ENCODE assay signal across 13 cellular contexts in genomic region chr13:79141082-79141481, GRCh38.
"Had no signal": no experiment of that assay in that cellular context is flagged by ENCODE, and none has a peak within 500 bp of the region (broad histone marks: within the 10 kb centered on the region; RNA-seq: fewer than 3 reads in every experiment).

No MANE protein-coding gene starts in this region.

- H3K4me3 ChIP-seq: body of pancreas, hepatocyte, right atrium auricular region, tibial nerve had no signal

- H3K4me1 ChIP-seq: body of pancreas, right atrium auricular region, tibial nerve had no signal

- H3K36me3 Mint-ChIP-seq: activated CD4-positive, alpha-beta memory T cell treated with anti-CD3 and anti-CD28 coated beads for 36 hours; activated CD8-positive, alpha-beta memory T cell treated with anti-CD3 and anti-CD28 coated beads, Interleukin-2, amount 10 ng/mL, durations not matched to agents 7 days and 5 days; memory B cell had no signal

- H3K9me3 Mint-ChIP-seq: activated B cell treated with CpG ODN at 0.5 μM for 24 hours; activated CD4-positive, alpha-beta memory T cell treated with anti-CD3 and anti-CD28 coated beads for 36 hours; effector memory CD8-positive, alpha-beta T cell; memory B cell had no signal

- H3K27me3 Mint-ChIP-seq: activated B cell treated with CpG ODN at 0.5 μM for 24 hours; activated CD4-positive, alpha-beta memory T cell treated with anti-CD3 and anti-CD28 coated beads for 36 hours; memory B cell; progenitor cell of endocrine pancreas had no signal

- H3K27me3 ChIP-seq: body of pancreas, hepatocyte, right atrium auricular region, tibial nerve had no signal

- H3K36me3 ChIP-seq: right atrium auricular region, tibial nerve had no signal

- H3K27ac Mint-ChIP-seq: activated B cell treated with CpG ODN at 0.5 μM for 24 hours; activated CD4-positive, alpha-beta memory T cell treated with anti-CD3 and anti-CD28 coated beads for 36 hours; activated CD8-positive, alpha-beta memory T cell treated with anti-CD3 and anti-CD28 coated beads, Interleukin-2, amount 10 ng/mL, durations not matched to agents 7 days and 5 days; effector memory CD8-positive, alpha-beta T cell; memory B cell; progenitor cell of endocrine pancreas had no signal

- H3K9me3 ChIP-seq: body of pancreas, right atrium auricular region, tibial nerve had no signal

- H3K4me3 Mint-ChIP-seq: activated B cell treated with CpG ODN at 0.5 μM for 24 hours; activated CD4-positive, alpha-beta memory T cell treated with anti-CD3 and anti-CD28 coated beads for 36 hours; activated CD8-positive, alpha-beta memory T cell treated with anti-CD3 and anti-CD28 coated beads, Interleukin-2, amount 10 ng/mL, durations not matched to agents 7 days and 5 days; effector memory CD8-positive, alpha-beta T cell; memory B cell had no signal

- DNase-seq: activated B cell treated with CpG ODN at 0.5 μM for 24 hours; activated CD4-positive, alpha-beta memory T cell treated with anti-CD3 and anti-CD28 coated beads for 36 hours; activated CD4-positive, alpha-beta T cell treated with anti-CD3 and anti-CD28 coated beads for 4 hours; activated CD8-positive, alpha-beta memory T cell treated with anti-CD3 and anti-CD28 coated beads, Interleukin-2, amount 10 ng/mL, durations not matched to agents 7 days and 5 days; body of pancreas; effector memory CD8-positive, alpha-beta T cell; foreskin fibroblast; stimulated activated naive CD8-positive, alpha-beta T cell treated with anti-CD3 and anti-CD28 coated beads, Interleukin-15, Interleukin-2, amounts not matched to agents 100 U/mL and 50 U/mL, for 24 hours had no signal

- H3K27ac ChIP-seq: body of pancreas, hepatocyte, right atrium auricular region, tibial nerve had no signal

- H3K4me1 Mint-ChIP-seq: activated CD8-positive, alpha-beta memory T cell treated with anti-CD3 and anti-CD28 coated beads, Interleukin-2, amount 10 ng/mL, durations not matched to agents 7 days and 5 days had no signal

- ATAC-seq: activated CD8-positive, alpha-beta memory T cell treated with anti-CD3 and anti-CD28 coated beads, Interleukin-2, amount 10 ng/mL, durations not matched to agents 7 days and 5 days; body of pancreas; effector memory CD8-positive, alpha-beta T cell; stimulated activated naive CD8-positive, alpha-beta T cell treated with anti-CD3 and anti-CD28 coated beads, Interleukin-15, Interleukin-2, amounts not matched to agents 100 U/mL and 50 U/mL, for 24 hours had no signal
